Comparison of ENCODE assay signal across 9 cellular contexts in the genomic region with DNA sequence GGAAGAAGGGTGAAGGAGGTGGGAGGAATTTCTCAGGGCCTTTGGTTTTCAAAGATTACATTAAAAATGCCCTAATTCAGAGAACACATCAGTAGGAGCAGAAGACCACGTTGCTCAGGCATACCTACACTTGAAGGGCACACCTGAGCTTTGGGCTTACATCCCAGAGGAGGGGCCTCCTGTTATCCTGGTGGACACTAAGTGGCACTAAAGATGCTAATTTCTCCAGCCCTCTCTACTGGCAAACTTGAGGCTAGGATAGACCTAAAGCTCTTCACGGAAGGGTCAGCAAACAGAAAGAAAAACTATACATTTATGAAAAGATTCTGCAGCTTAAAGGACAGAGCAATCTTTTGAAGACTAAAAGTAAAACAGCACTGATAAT.
"Had no signal": no experiment of that assay in that cellular context is flagged by ENCODE, and none has a peak within 500 bp of the region (broad histone marks: within the 10 kb centered on the region; RNA-seq: fewer than 3 reads in every experiment).

No MANE protein-coding gene starts in this region.

- H3K4me3 Mint-ChIP-seq: H9, IgD-negative memory B cell had no signal

- DNase-seq: GM23248, H9, HCEC 1CT, KBM-7 had no signal

- H3K9ac ChIP-seq: GM23248 had no signal

- H3K4me3 ChIP-seq: GM23248 had no signal

- FAIRE-seq: H1, H54, HepG2 had no signal

- H2AFZ ChIP-seq: GM23248 had no signal

- H3K27ac ChIP-seq: GM23248, HL-60 had no signal

- H3K36me3 Mint-ChIP-seq: IgD-negative memory B cell had no signal

- ATAC-seq: HepG2 had no signal

- H3K4me1 Mint-ChIP-seq: IgD-negative memory B cell had no signal
